In the genomic region with DNA sequence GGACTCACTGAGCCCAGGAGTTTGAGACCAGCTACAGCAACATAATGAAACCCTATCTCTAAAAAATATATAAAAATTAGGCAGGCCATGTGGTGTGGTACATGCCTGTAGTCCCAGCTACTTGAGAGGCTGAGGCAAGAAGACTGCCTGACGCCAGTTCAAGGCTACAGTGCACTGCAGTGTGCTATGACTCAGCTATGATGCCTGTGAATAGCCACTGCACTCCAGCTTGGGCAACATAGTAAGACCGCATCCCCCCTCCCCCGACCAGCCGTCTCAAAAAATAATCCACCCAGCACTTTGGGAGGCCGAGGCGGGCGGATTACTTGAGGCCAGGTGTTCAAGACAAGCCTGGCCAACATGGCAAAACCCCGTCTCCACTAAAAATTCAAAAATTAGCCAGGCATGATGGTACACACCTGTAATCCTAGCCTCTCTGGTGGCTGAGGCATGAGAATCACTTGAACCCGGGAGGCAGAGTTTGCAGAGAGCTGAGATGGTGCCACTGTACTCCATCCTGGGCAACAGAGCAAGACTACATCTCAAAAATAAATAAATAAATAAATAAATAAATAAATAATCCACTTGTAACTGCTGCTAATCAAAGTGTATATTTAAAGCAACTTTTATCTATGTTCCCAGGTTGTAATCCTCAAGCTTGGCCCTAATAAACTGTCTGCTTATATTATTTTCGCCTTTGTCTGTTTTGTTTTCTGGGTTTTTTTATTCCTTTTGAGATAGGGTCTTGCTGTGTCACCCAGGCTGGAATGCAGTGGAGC, we compare ENCODE assay signal across 13 cellular contexts. TPM values are rescaled to one million over a fixed set of nuclear protein-coding genes. Genes with fewer than 3 reads are reported as not detected.
DNase-seq lines count a peak whose midpoint lies in the region; ATAC-seq, FAIRE-seq and TF ChIP-seq lines count a peak whose summit lies in the region.
"Had no signal": no experiment of that assay in that cellular context is flagged by ENCODE, and none has a peak within 500 bp of the region (broad histone marks: within the 10 kb centered on the region; RNA-seq: fewer than 3 reads in every experiment).

No MANE protein-coding gene starts in this region.

- H4K91ac ChIP-seq in H1 (replicated peaks; ENCODE audit: insufficient read length, low read length) = no peak overlapping the region

- H3K27me3 Mint-ChIP-seq in osteocyte (ENCODE audit: unreplicated experiment) = no peaks in the 10 kb centered on the region
- H3K27me3 Mint-ChIP-seq in CD8-positive, alpha-beta memory T cell = no peaks in the 10 kb centered on the region
- H3K27me3 Mint-ChIP-seq in activated CD4-positive, alpha-beta T cell treated with anti-CD3 and anti-CD28 coated beads, Interleukin-2, amount 10 ng/mL, durations not matched to agents 24 days and 14 days = no peaks in the 10 kb centered on the region
- H3K27me3 Mint-ChIP-seq: activated CD4-positive, alpha-beta memory T cell treated with anti-CD3 and anti-CD28 coated beads for 36 hours had no signal

- no peak overlapping the region for H2BK20ac ChIP-seq in H1 (ENCODE audit: low read length)

- H3K4me1 ChIP-seq in Panc1 (ENCODE audit: control insufficient read depth, insufficient read depth, low read length) (no peaks in the 10 kb centered on the region; the same call in 1 of the 2 replicates), H1 (replicated peaks in 1 of 4; ENCODE audit: control insufficient read depth in 3 of 4, insufficient read depth in 4 of 4, low read length in 3 of 4) (no peaks in the 10 kb centered on the region)
- peaks cover 6% of the 10 kb centered on the region for H3K4me1 ChIP-seq in CD8-positive, alpha-beta memory T cell (ENCODE audit: insufficient read depth, low read length)

- TF ChIP-seq CTCF in Panc1 (IDR thresholded peaks at IDR 0.05) = no peak
- no peak for TF ChIP-seq CTCF in H1 (IDR thresholded peaks at IDR 0.05; ENCODE audit: control extremely low read depth in 1 of 3, insufficient read depth in 1 of 3, low read depth in 1 of 3, low read length in 3 of 3)
- no peak for TF ChIP-seq CTCF in osteocyte (IDR thresholded peaks at IDR 0.05)

- H3K27ac ChIP-seq in Panc1 (ENCODE audit: low read length) (no peak overlapping the region), H1 (ENCODE audit: low read depth, low read length) (0 out of 2 replicates have a peak overlapping the region, but pooled peaks have one; percentile 12)
- H3K27ac ChIP-seq in CD8-positive, alpha-beta memory T cell (ENCODE audit: low read depth, low read length) = no peak overlapping the region

- H3K79me2 ChIP-seq in H1 (ENCODE audit: control insufficient read depth in 1 of 2, insufficient read depth in 2 of 2, low read length in 2 of 2) = peaks cover 0 to 49% of the 10 kb centered on the region in 2 experiments; a peak in 2 of 4 replicates

- no peak for TF ChIP-seq RAD21 in H1 (IDR thresholded peaks at IDR 0.05 in 1 of 2, conservative IDR thresholded peaks at IDR 0.05 in 1 of 2; ENCODE audit: low read depth in 2 of 2, low read length in 2 of 2)

- peaks cover 0 to 2% of the 10 kb centered on the region in 2 experiments for H4K20me1 ChIP-seq in H1 (replicated peaks in 1 of 2; ENCODE audit: control insufficient read depth in 1 of 2, insufficient read depth in 2 of 2, low read length in 2 of 2)

- no peak overlapping the region for H3K18ac ChIP-seq in H1 (ENCODE audit: extremely low read depth, low read length)

- H3K56ac ChIP-seq in H1 (replicated peaks; ENCODE audit: insufficient read length, low read depth, low read length) = no peak overlapping the region

- no peak overlapping the region for H3K9ac ChIP-seq in H1 (replicated peaks in 1 of 4; ENCODE audit: extremely low read depth in 1 of 4, low read depth in 3 of 4, low read length in 3 of 4)

- no peaks in the 10 kb centered on the region; the same call in 1 of the 2 replicates for H3K23me2 ChIP-seq in H1 (ENCODE audit: low read depth, low read length)

- H3K4me3 ChIP-seq in Panc1 (ENCODE audit: low read depth in 2 of 2, low read length in 2 of 2) = no peak overlapping the region
- no peak overlapping the region for H3K4me3 ChIP-seq in H1 (ENCODE audit: extremely low read depth in 1 of 4, insufficient read depth in 2 of 4, low read depth in 3 of 4, low read length in 4 of 4)
- H3K4me3 ChIP-seq in CD8-positive, alpha-beta memory T cell (ENCODE audit: low read length) = no peak overlapping the region
- H3K4me3 ChIP-seq: HAP-1, heart right ventricle had no signal

- FAIRE-seq in H1 (lab: Jason Lieb, UNC) = no peak

- peaks cover 12% of the 10 kb centered on the region; the same call in 1 of the 2 replicates for H3K79me1 ChIP-seq in H1 (ENCODE audit: low read depth, low read length)

- H4K8ac ChIP-seq in H1 (ENCODE audit: extremely low read depth, insufficient read depth, low read length) = no peak overlapping the region

- POLR2A ChIA-PET in Panc1 (lab: Charles Lee) (interaction anchor here (0.5 kb wide), 1 partner anchor 223 kb away, joined by 5 read pairs; no protein-coding TSS in a partner anchor), H1 (lab: Charles Lee; ENCODE audit: partially characterized antibody) (interaction anchor here (0.8 to 1.1 kb wide), 3 partner anchors 19 to 199 kb away, joined by 3 to 4 read pairs (median 3); no protein-coding TSS in a partner anchor)
- POLR2A ChIA-PET in CD8-positive, alpha-beta memory T cell (lab: Charles Lee) = no interaction called here

- no peak overlapping the region for H3K4me2 ChIP-seq in H1 (ENCODE audit: insufficient read depth in 1 of 2, low read depth in 2 of 2, low read length in 2 of 2)

- H3K27me3 ChIP-seq in Panc1 (ENCODE audit: control insufficient read depth, insufficient read depth, low read length) = no peaks in the 10 kb centered on the region
- H3K27me3 ChIP-seq in H1 (replicated peaks in 1 of 4; ENCODE audit: control insufficient read depth in 3 of 4, extremely low read depth in 1 of 4, insufficient read depth in 3 of 4, low read length in 3 of 4) = no peaks in the 10 kb centered on the region
- no peaks in the 10 kb centered on the region for H3K27me3 ChIP-seq in CD8-positive, alpha-beta memory T cell (ENCODE audit: insufficient read depth, low read length, poor library complexity, severe bottlenecking)
- H3K27me3 ChIP-seq: heart right ventricle had no signal

- no peak overlapping the region for H2AK5ac ChIP-seq in H1 (ENCODE audit: low read depth, low read length)

- no peak overlapping the region for H4K5ac ChIP-seq in H1 (ENCODE audit: insufficient read length, low read depth, low read length)

- TF ChIP-seq POLR2A in H1 (IDR thresholded peaks at IDR 0.05; ENCODE audit: control extremely low read depth in 1 of 2, low read depth in 2 of 2, low read length in 2 of 2) = no peak

- BruUV-seq in Panc1 (replicated peaks; lab: Mats Ljungman, UMichigan) = no TSS peak

- no peak overlapping the region for H2BK12ac ChIP-seq in H1 (ENCODE audit: low read depth, low read length)

- 0 out of 2 replicates have a peak, but pooled peaks have one; percentile 60 for ATAC-seq in Panc1

- in situ Hi-C loops in Panc1 (cut with HindIII; ENCODE audit: low pct_unique_long_range_greater_than_20kb, low sequenced_read_pairs) = no loop called here

- H3K14ac ChIP-seq in H1 (ENCODE audit: insufficient read length) = no peak overlapping the region

- no peak overlapping the region for H2BK120ac ChIP-seq in H1 (replicated peaks; ENCODE audit: low read depth, low read length)

- H3K9me3 ChIP-seq in Panc1 (ENCODE audit: control insufficient read depth, insufficient read depth, low read depth, low read length) (no peaks in the 10 kb centered on the region), H1 (ENCODE audit: insufficient read depth in 2 of 2, low read depth in 1 of 2, low read length in 1 of 2) (no peaks in the 10 kb centered on the region)
- no peaks in the 10 kb centered on the region for H3K9me3 ChIP-seq in CD8-positive, alpha-beta memory T cell (ENCODE audit: low read length)
- H3K9me3 ChIP-seq: HAP-1, heart right ventricle had no signal

- no peak overlapping the region for H3K23ac ChIP-seq in H1 (ENCODE audit: insufficient read length)

- WGBS in H1 (ENCODE audit: extremely low coverage in 1 of 2, insufficient coverage in 1 of 2, insufficient read length in 1 of 2, insufficient replicate concordance in 2 of 2, low coverage in 1 of 2, low lambda C conversion rate in 2 of 2, missing lambda C conversion rate in 1 of 2), 2 experiments = 90% methylated on average over 10 of the region's 10 CpGs; no CpG with 5 or more reads in 1 of the 2 experiments

- TF ChIP-seq EP300 in H1 (IDR thresholded peaks at IDR 0.05; ENCODE audit: borderline replicate concordance in 1 of 2, low read depth in 2 of 2, low read length in 2 of 2) = no peak

- H3K36me3 ChIP-seq in Panc1 (ENCODE audit: control insufficient read depth, insufficient read depth, low read length) = peaks cover 11% of the 10 kb centered on the region; the same call in 1 of the 2 replicates
- peaks cover 3 to 22% (median 13%) of the 10 kb centered on the region in 4 experiments; a peak in 7 of 8 replicates for H3K36me3 ChIP-seq in H1 (ENCODE audit: control insufficient read depth in 2 of 4, insufficient read depth in 4 of 4, low read length in 3 of 4)
- peaks cover 21% of the 10 kb centered on the region for H3K36me3 ChIP-seq in CD8-positive, alpha-beta memory T cell (ENCODE audit: insufficient read depth, low read length)

- H3K4me3 Mint-ChIP-seq in osteocyte (ENCODE audit: unreplicated experiment) = no peak overlapping the region
- H3K4me3 Mint-ChIP-seq in CD8-positive, alpha-beta memory T cell = no peak overlapping the region
- no peak overlapping the region for H3K4me3 Mint-ChIP-seq in activated CD4-positive, alpha-beta T cell treated with anti-CD3 and anti-CD28 coated beads, Interleukin-2, amount 10 ng/mL, durations not matched to agents 24 days and 14 days
- H3K4me3 Mint-ChIP-seq: activated CD4-positive, alpha-beta memory T cell treated with anti-CD3 and anti-CD28 coated beads for 36 hours had no signal

- no peak overlapping the region for H2BK15ac ChIP-seq in H1 (ENCODE audit: low read length)

- intact Hi-C loops in Panc1 (cut with micrococcal nuclease; ENCODE audit: unreplicated experiment) = no loop called here
- intact Hi-C loops in activated CD4-positive, alpha-beta T cell treated with anti-CD3 and anti-CD28 coated beads, Interleukin-2, amount 10 ng/mL, durations not matched to agents 24 days and 14 days (cut with micrococcal nuclease) = no loop called here

- DNase-seq in ELF-1 (ENCODE audit: low read depth, low spot score) = peak; percentile 35
- no peak for DNase-seq in Panc1 (ENCODE audit: low read depth, low spot score)
- no peak for DNase-seq in H1 (ENCODE audit: low read depth in 1 of 2, low spot score in 2 of 2)
- DNase-seq in osteocyte (ENCODE audit: extremely low spot score, unreplicated experiment) = no peak
- no peak for DNase-seq in CD8-positive, alpha-beta memory T cell
- no peak for DNase-seq in globus pallidus (ENCODE audit: low spot score)
- no peak for DNase-seq in activated CD4-positive, alpha-beta T cell treated with anti-CD3 and anti-CD28 coated beads for 4 hours
- no peak for DNase-seq in activated CD4-positive, alpha-beta T cell treated with anti-CD3 and anti-CD28 coated beads, Interleukin-2, amount 10 ng/mL, durations not matched to agents 24 days and 14 days
- DNase-seq: activated CD4-positive, alpha-beta memory T cell treated with anti-CD3 and anti-CD28 coated beads for 36 hours; activated naive CD4-positive, alpha-beta T cell; dermis blood vessel endothelial cell; heart right ventricle had no signal

- no peaks in the 10 kb centered on the region for H3K9me3 Mint-ChIP-seq in osteocyte (ENCODE audit: unreplicated experiment)
- no peaks in the 10 kb centered on the region for H3K9me3 Mint-ChIP-seq in CD8-positive, alpha-beta memory T cell
- no peaks in the 10 kb centered on the region for H3K9me3 Mint-ChIP-seq in activated CD4-positive, alpha-beta T cell treated with anti-CD3 and anti-CD28 coated beads, Interleukin-2, amount 10 ng/mL, durations not matched to agents 24 days and 14 days
- H3K9me3 Mint-ChIP-seq: activated CD4-positive, alpha-beta memory T cell treated with anti-CD3 and anti-CD28 coated beads for 36 hours had no signal

- CTCF ChIA-PET in Panc1 (lab: Charles Lee) = no interaction called here
- CTCF ChIA-PET in H1 (lab: Charles Lee; ENCODE audit: partially characterized antibody) = interaction anchor here (1.3 to 1.8 kb wide), 2 partner anchors 199 kb away, joined by 4 to 9 read pairs; no protein-coding TSS in a partner anchor
- CTCF ChIA-PET in CD8-positive, alpha-beta memory T cell (lab: Charles Lee) = interaction anchor here (0.5 to 1.5 kb wide), 3 partner anchors 19 to 199 kb away, joined by 3 to 4 read pairs (median 4); no protein-coding TSS in a partner anchor

- peaks cover 72% of the 10 kb centered on the region for H3K4me1 Mint-ChIP-seq in osteocyte (ENCODE audit: unreplicated experiment)
- peaks cover 12 to 31% (median 23%) of the 10 kb centered on the region in 3 donors for H3K4me1 Mint-ChIP-seq in CD8-positive, alpha-beta memory T cell
- H3K4me1 Mint-ChIP-seq in activated CD4-positive, alpha-beta T cell treated with anti-CD3 and anti-CD28 coated beads, Interleukin-2, amount 10 ng/mL, durations not matched to agents 24 days and 14 days = peaks cover 22% of the 10 kb centered on the region

- H3K36me3 Mint-ChIP-seq in osteocyte (ENCODE audit: unreplicated experiment) = peaks cover 28% of the 10 kb centered on the region
- peaks cover 12 to 62% (median 20%) of the 10 kb centered on the region in 3 donors for H3K36me3 Mint-ChIP-seq in CD8-positive, alpha-beta memory T cell
- H3K36me3 Mint-ChIP-seq in activated CD4-positive, alpha-beta T cell treated with anti-CD3 and anti-CD28 coated beads, Interleukin-2, amount 10 ng/mL, durations not matched to agents 24 days and 14 days (ENCODE audit: low read depth) = peaks cover 33% of the 10 kb centered on the region

- H3K27ac Mint-ChIP-seq in osteocyte (ENCODE audit: unreplicated experiment) = peak overlapping the region; percentile 94
- H3K27ac Mint-ChIP-seq in CD8-positive, alpha-beta memory T cell = peak overlapping the region in 1 of 8 donors; percentile 66
- H3K27ac Mint-ChIP-seq in activated CD4-positive, alpha-beta T cell treated with anti-CD3 and anti-CD28 coated beads, Interleukin-2, amount 10 ng/mL, durations not matched to agents 24 days and 14 days = no peak overlapping the region
- H3K27ac Mint-ChIP-seq: activated CD4-positive, alpha-beta memory T cell treated with anti-CD3 and anti-CD28 coated beads for 36 hours had no signal

- no peak overlapping the region for H2AFZ ChIP-seq in H1 (ENCODE audit: low read length)

- H2BK5ac ChIP-seq in H1 (ENCODE audit: low read depth, low read length) = no peak overlapping the region

- no peak overlapping the region for H3K4ac ChIP-seq in H1 (replicated peaks; ENCODE audit: insufficient read length, low read depth, low read length)

RNA-seq across cellular contexts. Expression of a gene that starts 7.8 kb away (rescaled TPM):
- total RNA-seq in Panc1 (2021; ENCODE audit: unreplicated experiment) (27.7 TPM), osteocyte (68.9 and 76.3 TPM in 2 replicates)
- 12.2 TPM for polyA plus RNA-seq in Panc1 (2012; ENCODE audit: insufficient read length)
- 16.7 and 18.5 TPM in 2 replicates for total RNA-seq in H1 (2021; fragmentation: NEBNext Ultra II Directional; extraction: Animal tissue kit (Norgen Biotek cat#: 25700))
- 3.9 and 5.0 TPM in 2 replicates for polyA plus RNA-seq in H1 (2011; rRNA removed)
- polyA plus RNA-seq in H1 (2011; cell fraction: cytosol; rRNA removed) = 7.9 TPM
- polyA plus RNA-seq in H1 (2011; cell fraction: nucleus; rRNA removed) = 4.8 TPM
- polyA plus RNA-seq in H1 (2012, experiment 1 of 2) = 7.5 to 12.8 TPM (median 10.5 TPM) in 4 replicates
- 0.72 TPM for polyA plus RNA-seq in H1 (2012, experiment 2 of 2)
- polyA plus RNA-seq in H1 (2013, experiment 1 of 2) = 8.1 TPM
- polyA plus RNA-seq in H1 (2013, experiment 2 of 2) = 7.4 TPM
- 20.2 and 23.0 TPM in 2 replicates for polyA minus RNA-seq in H1 (2011; rRNA and poly(A)+ RNA removed)
- 11.0 TPM for polyA minus RNA-seq in H1 (2011; cell fraction: cytosol; rRNA and poly(A)+ RNA removed)
- 19.3 TPM for polyA minus RNA-seq in H1 (2011; cell fraction: nucleus; rRNA and poly(A)+ RNA removed)
- total RNA-seq in CD8-positive, alpha-beta memory T cell = 10 to 100 TPM; 18.5 to 19.4 TPM
- 13.8 TPM for polyA plus RNA-seq in CD8-positive, alpha-beta memory T cell
- total RNA-seq in activated CD4-positive, alpha-beta T cell treated with anti-CD3 and anti-CD28 coated beads, Interleukin-2, amount 10 ng/mL, durations not matched to agents 24 days and 14 days = 20.5 and 24.5 TPM in 2 replicates

RNA-seq across cellular contexts. Expression of a gene that starts 8.2 kb away (rescaled TPM):
- total RNA-seq in Panc1 (2021; ENCODE audit: unreplicated experiment) = 60.6 TPM
- 30.0 TPM for polyA plus RNA-seq in Panc1 (2012; ENCODE audit: insufficient read length)
- total RNA-seq in H1 (2021; fragmentation: NEBNext Ultra II Directional; extraction: Animal tissue kit (Norgen Biotek cat#: 25700)) = 26.3 and 28.0 TPM in 2 replicates
- 9.1 and 9.3 TPM in 2 replicates for polyA plus RNA-seq in H1 (2011; rRNA removed)
- polyA plus RNA-seq in H1 (2011; cell fraction: cytosol; rRNA removed) = 13.2 TPM
- 17.3 TPM for polyA plus RNA-seq in H1 (2011; cell fraction: nucleus; rRNA removed)
- 12.8 to 22.2 TPM (median 16.6 TPM) in 4 replicates for polyA plus RNA-seq in H1 (2012, experiment 1 of 2)
- polyA plus RNA-seq in H1 (2012, experiment 2 of 2) = 1.7 TPM
- 16.9 TPM for polyA plus RNA-seq in H1 (2013, experiment 1 of 2)
- polyA plus RNA-seq in H1 (2013, experiment 2 of 2) = 16.1 TPM
- 21.8 and 34.5 TPM in 2 replicates for polyA minus RNA-seq in H1 (2011; rRNA and poly(A)+ RNA removed)
- polyA minus RNA-seq in H1 (2011; cell fraction: cytosol; rRNA and poly(A)+ RNA removed) = 17.3 TPM
- 35.7 TPM for polyA minus RNA-seq in H1 (2011; cell fraction: nucleus; rRNA and poly(A)+ RNA removed)
- total RNA-seq in osteocyte = 91.1 and 95.1 TPM in 2 replicates
- 10 to 100 TPM; 60.3 to 62.0 TPM for total RNA-seq in CD8-positive, alpha-beta memory T cell
- 37.4 TPM for polyA plus RNA-seq in CD8-positive, alpha-beta memory T cell
- 54.6 and 55.7 TPM in 2 replicates for total RNA-seq in activated CD4-positive, alpha-beta T cell treated with anti-CD3 and anti-CD28 coated beads, Interleukin-2, amount 10 ng/mL, durations not matched to agents 24 days and 14 days

RNA-seq across cellular contexts. Expression of a gene that starts 48.1 kb away (rescaled TPM):
- total RNA-seq in Panc1 (2021; ENCODE audit: unreplicated experiment) (7.9 TPM), osteocyte (not detected in 2 replicates)
- polyA plus RNA-seq in Panc1 (2012; ENCODE audit: insufficient read length) = 0.42 TPM
- total RNA-seq in H1 (2021; fragmentation: NEBNext Ultra II Directional; extraction: Animal tissue kit (Norgen Biotek cat#: 25700)) = not detected in 2 replicates
- polyA plus RNA-seq in H1 (2011; rRNA removed) = 0.41 TPM in 1 of 2 replicates, not detected in the other
- polyA plus RNA-seq in H1 (2011; cell fraction: cytosol; rRNA removed) = 0.21 TPM
- polyA plus RNA-seq in H1 (2011; cell fraction: nucleus; rRNA removed) = 0.43 TPM
- 0.32 to 0.37 TPM in 2 of 4 replicates, not detected in the others for polyA plus RNA-seq in H1 (2012, experiment 1 of 2)
- 0.84 TPM for polyA plus RNA-seq in H1 (2012, experiment 2 of 2)
- not detected for polyA plus RNA-seq in H1 (2013, experiment 1 of 2)
- polyA plus RNA-seq in H1 (2013, experiment 2 of 2) = not detected
- not detected in 2 replicates for polyA minus RNA-seq in H1 (2011; rRNA and poly(A)+ RNA removed)
- polyA minus RNA-seq in H1 (2011; cell fraction: cytosol; rRNA and poly(A)+ RNA removed) = not detected
- not detected for polyA minus RNA-seq in H1 (2011; cell fraction: nucleus; rRNA and poly(A)+ RNA removed)
- not detected for total RNA-seq in CD8-positive, alpha-beta memory T cell
- not detected for polyA plus RNA-seq in CD8-positive, alpha-beta memory T cell
- total RNA-seq in activated CD4-positive, alpha-beta T cell treated with anti-CD3 and anti-CD28 coated beads, Interleukin-2, amount 10 ng/mL, durations not matched to agents 24 days and 14 days = not detected in 2 replicates
- total RNA-seq: activated CD4-positive, alpha-beta memory T cell treated with anti-CD3 and anti-CD28 coated beads for 36 hours had no signal
